Comparison of ENCODE assay signal across 26 cellular contexts in the genomic region with DNA sequence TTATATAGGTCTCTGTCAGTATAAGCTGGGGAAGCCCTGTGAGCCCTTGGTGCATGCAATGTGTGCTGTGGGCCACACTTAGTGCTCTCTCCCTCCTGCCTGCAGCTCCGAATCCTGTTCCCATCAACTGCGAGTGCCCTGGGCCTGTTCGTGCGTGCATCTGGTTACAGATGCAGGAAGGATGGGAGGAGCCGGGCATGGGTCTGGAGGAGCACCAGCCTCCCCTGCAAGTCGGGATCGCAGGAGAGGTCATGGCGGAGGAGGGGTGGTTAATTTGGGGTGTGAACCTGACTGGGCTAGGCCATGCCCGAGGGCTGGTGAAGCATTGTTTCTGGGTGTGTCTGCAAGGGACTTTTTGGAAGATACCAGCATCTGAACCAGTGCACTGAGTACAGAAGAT.
"Had no signal": no experiment of that assay in that cellular context is flagged by ENCODE, and none has a peak within 500 bp of the region (broad histone marks: within the 10 kb centered on the region; RNA-seq: fewer than 3 reads in every experiment).

No MANE protein-coding gene starts in this region.

- H3K27me3 ChIP-seq: colonic mucosa, pancreas, right lobe of liver, thyroid gland, vagina had no signal

- H3K9me3 Mint-ChIP-seq: dendritic cell treated with granulocyte-macrophage colony-stimulating factor and Interleukin-4, amounts not matched to agents 40 ng/mL and 50 ng/mL, for 4 days; endodermal cell; stimulated activated effector memory CD8-positive, alpha-beta T cell treated with anti-CD3 and anti-CD28 coated beads, Interleukin-12 subunit alpha, Interleukin-12 subunit beta, amount 100 ng/mL, for 72 hours; stimulated activated naive CD8-positive, alpha-beta T cell treated with anti-CD3 and anti-CD28 coated beads, Interleukin-15, Interleukin-2, amounts not matched to agents 100 ng/mL and 50 ng/mL, for 24 hours had no signal

- H3K27ac Mint-ChIP-seq: dendritic cell treated with granulocyte-macrophage colony-stimulating factor and Interleukin-4, amounts not matched to agents 40 ng/mL and 50 ng/mL, for 4 days; endodermal cell; memory B cell; natural killer cell; progenitor cell of endocrine pancreas; stimulated activated effector memory CD8-positive, alpha-beta T cell treated with anti-CD3 and anti-CD28 coated beads, Interleukin-12 subunit alpha, Interleukin-12 subunit beta, amount 100 ng/mL, for 72 hours; stimulated activated naive CD8-positive, alpha-beta T cell treated with anti-CD3 and anti-CD28 coated beads, Interleukin-15, Interleukin-2, amounts not matched to agents 100 ng/mL and 50 ng/mL, for 24 hours had no signal

- H3K27me3 Mint-ChIP-seq: dendritic cell treated with granulocyte-macrophage colony-stimulating factor and Interleukin-4, amounts not matched to agents 40 ng/mL and 50 ng/mL, for 4 days; stimulated activated naive CD8-positive, alpha-beta T cell treated with anti-CD3 and anti-CD28 coated beads, Interleukin-15, Interleukin-2, amounts not matched to agents 100 ng/mL and 50 ng/mL, for 24 hours had no signal

- H3K4me3 ChIP-seq: colonic mucosa, esophagus muscularis mucosa, heart right ventricle, lower lobe of right lung, pancreas, right lobe of liver, smooth muscle cell, thyroid gland, vagina had no signal

- H3K4me1 Mint-ChIP-seq: endodermal cell; natural killer cell; stimulated activated effector memory CD8-positive, alpha-beta T cell treated with anti-CD3 and anti-CD28 coated beads, Interleukin-12 subunit alpha, Interleukin-12 subunit beta, amount 100 ng/mL, for 72 hours had no signal

- DNase-seq: colonic mucosa; effector CD8-positive, alpha-beta T cell; endodermal cell; foreskin melanocyte; glutamatergic neuron; heart right ventricle; hippocampal formation; left ventricle myocardium superior; lower lobe of right lung; natural killer cell; occipital lobe; pancreas; right lobe of liver; stimulated activated CD4-positive, alpha-beta T cell treated with anti-CD3 and anti-CD28 coated beads, Interleukin-2, amount 100 ng/mL, for 24 hours; stimulated activated CD4-positive, alpha-beta T cell treated with anti-CD3 and anti-CD28 coated beads, Interleukin-4, amount 100 ng/mL, for 24 hours; thyroid gland; trophoblast cell had no signal

- H3K4me3 Mint-ChIP-seq: dendritic cell treated with granulocyte-macrophage colony-stimulating factor and Interleukin-4, amounts not matched to agents 40 ng/mL and 50 ng/mL, for 4 days; endodermal cell; memory B cell; natural killer cell; stimulated activated effector memory CD8-positive, alpha-beta T cell treated with anti-CD3 and anti-CD28 coated beads, Interleukin-12 subunit alpha, Interleukin-12 subunit beta, amount 100 ng/mL, for 72 hours; stimulated activated naive CD8-positive, alpha-beta T cell treated with anti-CD3 and anti-CD28 coated beads, Interleukin-15, Interleukin-2, amounts not matched to agents 100 ng/mL and 50 ng/mL, for 24 hours had no signal

- H3K9me3 ChIP-seq: colonic mucosa, esophagus muscularis mucosa, heart right ventricle, lower lobe of right lung, pancreas, right lobe of liver, thyroid gland, vagina had no signal

- H3K36me3 ChIP-seq: colonic mucosa, esophagus muscularis mucosa, heart right ventricle, lower lobe of right lung, pancreas, right lobe of liver, thyroid gland, vagina had no signal

- H3K4me1 ChIP-seq: colonic mucosa, esophagus muscularis mucosa, heart right ventricle, lower lobe of right lung, pancreas, right lobe of liver, thyroid gland, vagina had no signal

- ATAC-seq: heart right ventricle; left ventricle myocardium superior; lower lobe of right lung; natural killer cell; pancreas; stimulated activated effector memory CD8-positive, alpha-beta T cell treated with anti-CD3 and anti-CD28 coated beads, Interleukin-12 subunit alpha, Interleukin-12 subunit beta, amount 100 ng/mL, for 72 hours had no signal

- H3K36me3 Mint-ChIP-seq: natural killer cell; stimulated activated effector memory CD8-positive, alpha-beta T cell treated with anti-CD3 and anti-CD28 coated beads, Interleukin-12 subunit alpha, Interleukin-12 subunit beta, amount 100 ng/mL, for 72 hours had no signal

- H3K4me2 ChIP-seq: smooth muscle cell had no signal

- H3K27ac ChIP-seq: colonic mucosa, epithelial cell of prostate, esophagus muscularis mucosa, heart right ventricle, lower lobe of right lung, pancreas, right lobe of liver, thyroid gland, vagina had no signal
